Comparison of ENCODE assay signal across 26 cellular contexts in the genomic region with DNA sequence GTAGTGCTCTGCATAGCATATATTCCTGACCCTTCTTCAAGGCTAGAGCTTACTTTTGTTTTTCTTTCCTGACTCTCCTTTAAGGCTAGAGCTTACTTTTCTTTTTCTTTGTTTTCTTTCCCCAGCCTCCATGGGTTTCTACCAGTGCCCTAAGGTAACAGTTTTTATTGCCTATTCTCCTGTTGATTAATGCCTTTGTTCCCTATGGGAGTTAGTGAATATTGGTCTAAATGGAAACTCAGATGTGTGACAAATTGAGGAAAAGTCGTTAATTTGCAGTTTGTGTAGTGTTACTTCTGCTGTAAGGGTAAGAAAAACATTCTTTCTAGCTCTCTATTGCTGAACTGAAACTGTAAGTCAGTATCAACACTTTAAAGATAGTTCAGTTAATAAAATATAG.
"Had no signal": no experiment of that assay in that cellular context is flagged by ENCODE, and none has a peak within 500 bp of the region (broad histone marks: within the 10 kb centered on the region; RNA-seq: fewer than 3 reads in every experiment).

No MANE protein-coding gene starts in this region.

- H3K4me3 Mint-ChIP-seq: naive thymus-derived CD8-positive, alpha-beta T cell; natural killer cell treated with Interleukin-12 subunit alpha and Interleukin-12 subunit beta and Interleukin-15 and Interleukin-18, amount 100 ng/mL, for 72 hours; neural progenitor cell; stimulated activated effector memory CD8-positive, alpha-beta T cell treated with anti-CD3 and anti-CD28 coated beads, Interleukin-12 subunit alpha, Interleukin-12 subunit beta, amount 100 ng/mL, for 72 hours; stimulated activated naive B cell treated with anti-CD40 and anti-IgM and Interleukin-4, amounts not matched to agents 10 μg/mL and 1 μg/mL and 100 μg/mL, for 72 hours; stimulated activated naive CD8-positive, alpha-beta T cell treated with anti-CD3 and anti-CD28 coated beads, Interleukin-15, Interleukin-2, amounts not matched to agents 100 ng/mL and 50 ng/mL, for 24 hours had no signal

- H3K9me3 Mint-ChIP-seq: neural progenitor cell had no signal

- H3K27ac Mint-ChIP-seq: naive thymus-derived CD8-positive, alpha-beta T cell; natural killer cell treated with Interleukin-12 subunit alpha and Interleukin-12 subunit beta and Interleukin-15 and Interleukin-18, amount 100 ng/mL, for 72 hours; neural progenitor cell; stimulated activated effector memory CD8-positive, alpha-beta T cell treated with anti-CD3 and anti-CD28 coated beads, Interleukin-12 subunit alpha, Interleukin-12 subunit beta, amount 100 ng/mL, for 72 hours; stimulated activated naive B cell treated with anti-CD40 and anti-IgM and Interleukin-4, amounts not matched to agents 10 μg/mL and 1 μg/mL and 100 μg/mL, for 72 hours; stimulated activated naive CD8-positive, alpha-beta T cell treated with anti-CD3 and anti-CD28 coated beads, Interleukin-15, Interleukin-2, amounts not matched to agents 100 ng/mL and 50 ng/mL, for 24 hours had no signal

- H3K36me3 Mint-ChIP-seq: neural progenitor cell; stimulated activated effector memory CD8-positive, alpha-beta T cell treated with anti-CD3 and anti-CD28 coated beads, Interleukin-12 subunit alpha, Interleukin-12 subunit beta, amount 100 ng/mL, for 72 hours; stimulated activated naive B cell treated with anti-CD40 and anti-IgM and Interleukin-4, amounts not matched to agents 10 μg/mL and 1 μg/mL and 100 μg/mL, for 72 hours had no signal

- FAIRE-seq: pancreas, small intestine, urothelium cell line had no signal

- H3K4me3 ChIP-seq: neural progenitor cell, pancreas, prostate gland, right lobe of liver, sigmoid colon, stomach, thoracic aorta, thyroid gland, tibial nerve, upper lobe of left lung, vagina had no signal

- H3K36me3 ChIP-seq: neural progenitor cell, pancreas, prostate gland, right lobe of liver, sigmoid colon, stomach, thoracic aorta, thyroid gland, tibial nerve, upper lobe of left lung, vagina had no signal

- ATAC-seq: naive thymus-derived CD8-positive, alpha-beta T cell; natural killer cell treated with Interleukin-12 subunit alpha and Interleukin-12 subunit beta and Interleukin-15 and Interleukin-18, amount 100 ng/mL, for 72 hours; pancreas; right cardiac atrium; right lobe of liver; stimulated activated effector memory CD8-positive, alpha-beta T cell treated with anti-CD3 and anti-CD28 coated beads, Interleukin-12 subunit alpha, Interleukin-12 subunit beta, amount 100 ng/mL, for 72 hours; stimulated activated naive B cell treated with anti-CD40 and anti-IgM and Interleukin-4, amounts not matched to agents 10 μg/mL and 1 μg/mL and 100 μg/mL, for 72 hours had no signal

- DNase-seq: naive thymus-derived CD8-positive, alpha-beta T cell; occipital lobe; pancreas; right cardiac atrium; right lobe of liver; sigmoid colon; small intestine; stimulated activated CD4-positive, alpha-beta T cell treated with anti-CD3 and anti-CD28 coated beads, Interleukin-15, amount 100 ng/mL, for 24 hours; stimulated activated CD4-positive, alpha-beta T cell treated with anti-CD3 and anti-CD28 coated beads, Interleukin-2, amount 100 ng/mL, for 24 hours; stimulated activated CD4-positive, alpha-beta T cell treated with anti-CD3 and anti-CD28 coated beads, Interleukin-2, amount 100 ng/mL, for 48 hours; stimulated activated CD4-positive, alpha-beta T cell treated with anti-CD3 and anti-CD28 coated beads, Interleukin-4, amount 100 ng/mL, for 24 hours; stimulated activated naive B cell treated with anti-CD40 and anti-IgM and Interleukin-4, amounts not matched to agents 10 μg/mL and 1 μg/mL and 100 μg/mL, for 72 hours; stimulated activated naive CD4-positive, alpha-beta T cell treated with Interleukin-2 at 50 U/mL for 16 hours; stomach; thyroid gland; trophoblast cell; upper lobe of left lung had no signal

- H3K27me3 Mint-ChIP-seq: natural killer cell treated with Interleukin-12 subunit alpha and Interleukin-12 subunit beta and Interleukin-15 and Interleukin-18, amount 100 ng/mL, for 72 hours; stimulated activated naive B cell treated with anti-CD40 and anti-IgM and Interleukin-4, amounts not matched to agents 10 μg/mL and 1 μg/mL and 100 μg/mL, for 72 hours had no signal

- H3K27ac ChIP-seq: neural progenitor cell, pancreas, prostate gland, right lobe of liver, sigmoid colon, stomach, thoracic aorta, thyroid gland, tibial nerve, upper lobe of left lung, vagina had no signal

- H3K9me3 ChIP-seq: pancreas, prostate gland, right lobe of liver, sigmoid colon, stomach, thoracic aorta, thyroid gland, upper lobe of left lung, vagina had no signal

- H3K9ac ChIP-seq: neural progenitor cell had no signal

- H3K4me1 Mint-ChIP-seq: naive thymus-derived CD8-positive, alpha-beta T cell; neural progenitor cell; stimulated activated effector memory CD8-positive, alpha-beta T cell treated with anti-CD3 and anti-CD28 coated beads, Interleukin-12 subunit alpha, Interleukin-12 subunit beta, amount 100 ng/mL, for 72 hours; stimulated activated naive B cell treated with anti-CD40 and anti-IgM and Interleukin-4, amounts not matched to agents 10 μg/mL and 1 μg/mL and 100 μg/mL, for 72 hours had no signal

- H3K4me1 ChIP-seq: neural progenitor cell, pancreas, prostate gland, right lobe of liver, sigmoid colon, stomach, thyroid gland, tibial nerve, upper lobe of left lung, vagina had no signal
